12 cellular contexts compared by ENCODE assay signal in the genomic region with DNA sequence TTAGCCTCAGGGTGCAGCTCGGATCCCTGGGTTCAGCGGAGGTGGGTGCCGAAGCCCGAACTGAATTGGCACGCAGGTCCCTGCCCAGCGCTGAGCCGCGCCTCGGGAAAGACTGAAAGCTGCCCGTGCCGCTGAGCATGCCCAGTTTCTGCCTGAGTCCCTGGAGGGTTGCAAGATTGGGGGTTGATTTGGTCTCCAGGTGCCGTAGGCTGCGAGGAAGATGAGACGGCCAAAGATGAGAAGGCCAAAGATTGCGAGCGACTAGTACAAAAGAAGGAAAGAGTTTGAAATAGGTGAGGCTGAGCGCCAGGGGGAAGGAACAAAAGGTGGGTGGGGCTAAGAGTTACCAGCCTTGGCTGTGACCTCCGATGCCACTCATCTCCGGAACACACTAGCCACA. TPM values are rescaled to one million over a fixed set of nuclear protein-coding genes. Genes with fewer than 3 reads are reported as not detected.
DNase-seq lines count a peak whose midpoint lies in the region; ATAC-seq and TF ChIP-seq lines count a peak whose summit lies in the region.
"Had no signal": no experiment of that assay in that cellular context is flagged by ENCODE, and none has a peak within 500 bp of the region (broad histone marks: within the 10 kb centered on the region; RNA-seq: fewer than 3 reads in every experiment).

No MANE protein-coding gene starts in this region.

- H3K27ac Mint-ChIP-seq in Calu3 (ENCODE audit: unreplicated experiment) = peak overlapping the region; percentile 9
- no peak overlapping the region for H3K27ac Mint-ChIP-seq in mesothelial cell of epicardium
- H3K27ac Mint-ChIP-seq: activated CD8-positive, alpha-beta T cell treated with anti-CD3 and anti-CD28 coated beads, Interleukin-2, amount 10 ng/mL, durations not matched to agents 7 days and 5 days; CD4-positive, alpha-beta T cell had no signal

- no peaks in the 10 kb centered on the region for H3K9me3 Mint-ChIP-seq in Calu3 (ENCODE audit: low read depth, unreplicated experiment)
- peaks cover under 1% of the 10 kb centered on the region for H3K9me3 Mint-ChIP-seq in mesothelial cell of epicardium

- H3K4me3 Mint-ChIP-seq in Calu3 (ENCODE audit: low read depth, unreplicated experiment) (peak overlapping the region; percentile 80), mesothelial cell of epicardium (peak overlapping the region; percentile 58)
- H3K4me3 Mint-ChIP-seq: activated CD8-positive, alpha-beta T cell treated with anti-CD3 and anti-CD28 coated beads, Interleukin-2, amount 10 ng/mL, durations not matched to agents 7 days and 5 days; CD4-positive, alpha-beta T cell had no signal

- DNase-seq in Calu3 (peak; percentile 17), NCI-H2081 (lab: John Stamatoyannopoulos, UW) (peak; percentile 74 to 83), mesothelial cell of epicardium (ENCODE audit: low spot score in 2 of 2, unreplicated experiment in 2 of 2) (peak in 1 of 2 experiments; percentile 39), activated gamma-delta T cell (lab: John Stamatoyannopoulos, UW) (no peak), HuH-7 (ENCODE audit: low spot score) (no peak)
- no peak for DNase-seq in stimulated activated naive CD4-positive, alpha-beta T cell (lab: John Stamatoyannopoulos, UW)
- DNase-seq: activated CD8-positive, alpha-beta T cell treated with anti-CD3 and anti-CD28 coated beads, Interleukin-2, amount 10 ng/mL, durations not matched to agents 7 days and 5 days; CD4-positive, alpha-beta T cell; KBM-7 had no signal

- peaks cover 18% of the 10 kb centered on the region for H3K36me3 Mint-ChIP-seq in Calu3 (ENCODE audit: insufficient read depth, unreplicated experiment)
- no peaks in the 10 kb centered on the region for H3K36me3 Mint-ChIP-seq in mesothelial cell of epicardium

- TF ChIP-seq CTCF in Calu3 (IDR thresholded peaks at IDR 0.05; ENCODE audit: unreplicated experiment) (no peak), mesothelial cell of epicardium (IDR thresholded peaks at IDR 0.05; ENCODE audit: unreplicated experiment) (no peak)

- no peak for ATAC-seq in GM19463 (IDR thresholded peaks at IDR 0.05; ENCODE audit: unreplicated experiment)
- ATAC-seq: activated CD8-positive, alpha-beta T cell treated with anti-CD3 and anti-CD28 coated beads, Interleukin-2, amount 10 ng/mL, durations not matched to agents 7 days and 5 days had no signal

- H3K4me1 Mint-ChIP-seq in Calu3 (ENCODE audit: low read depth, unreplicated experiment) = peaks cover 16% of the 10 kb centered on the region
- peaks cover 25% of the 10 kb centered on the region for H3K4me1 Mint-ChIP-seq in mesothelial cell of epicardium

- intact Hi-C loops in Calu3 (cut with micrococcal nuclease; ENCODE audit: unreplicated experiment) = no loop called here

- no TSS peak for BruUV-seq in Calu3 (replicated peaks; lab: Mats Ljungman, UMichigan)

- CTCF ChIA-PET in Calu3 (lab: Charles Lee) = interaction anchor here (0.6 to 1.7 kb wide), 2 partner anchors 9 to 489 kb away, joined by 5 to 7 read pairs; no protein-coding TSS in a partner anchor

- peak overlapping the region; percentile 72 for H3K27ac ChIP-seq in angular gyrus (ENCODE audit: low read depth, low read length)

- H3K27me3 Mint-ChIP-seq in Calu3 (ENCODE audit: unreplicated experiment) (no peaks in the 10 kb centered on the region), mesothelial cell of epicardium (ENCODE audit: low read depth) (peaks cover 53% of the 10 kb centered on the region)

RNA-seq across cellular contexts. Expression of gene KCNH7, which starts 0.9 kb away (rescaled TPM):
- total RNA-seq in Calu3 (2022) (0.45 and 0.69 TPM in 2 replicates), mesothelial cell of epicardium (0.91 to 1.0 TPM (median 0.97 TPM) in 3 replicates)
- total RNA-seq: activated CD8-positive, alpha-beta T cell treated with anti-CD3 and anti-CD28 coated beads, Interleukin-2, amount 10 ng/mL, durations not matched to agents 7 days and 5 days; CD4-positive, alpha-beta T cell; SK-MEL-5 had no signal

Comparison
In these comparisons a context has a peak if more than half of its experiments do, and no peak if none do; other contexts are left out.
1. DNase-seq: peak in Calu3 (single experiment) and NCI-H2081 (2 of 2); none in activated gamma-delta T cell (single experiment), stimulated activated naive CD4-positive, alpha-beta T cell (0 of 6) and HuH-7 (single experiment).